ENCODE assay signal across 21 cellular contexts in the genomic region with DNA sequence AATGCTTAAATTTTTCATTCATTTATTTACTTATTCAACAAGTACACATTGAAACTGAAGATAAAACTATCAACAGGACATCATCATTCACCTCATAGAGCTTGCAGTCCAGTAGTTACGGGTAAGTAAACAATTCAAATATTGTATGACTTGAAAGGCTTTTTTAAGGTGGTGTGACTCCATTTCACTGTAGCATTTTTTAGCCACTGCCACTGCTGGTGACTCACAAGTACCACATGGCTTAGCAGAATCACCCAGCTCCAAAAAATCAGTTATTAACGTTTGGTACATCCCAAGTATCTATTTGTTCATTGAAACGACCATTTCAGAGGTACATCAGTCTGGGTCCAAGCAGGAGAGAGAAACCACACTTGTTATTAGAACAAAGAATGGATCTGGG.
A peak's percentile ranks its signal among the peaks of the same experiment; 100 is the strongest.
DNase-seq lines count a peak whose midpoint lies in the region; FAIRE-seq and TF ChIP-seq lines count a peak whose summit lies in the region.
"Had no signal": no experiment of that assay in that cellular context is flagged by ENCODE, and none has a peak within 500 bp of the region (broad histone marks: within the 10 kb centered on the region; RNA-seq: fewer than 3 reads in every experiment).

No MANE protein-coding gene starts in this region.

- no peak overlapping the region for H2AFZ ChIP-seq in fibroblast of lung (ENCODE audit: low read length)

- no peaks in the 10 kb centered on the region for H3K79me2 ChIP-seq in fibroblast of lung (ENCODE audit: control insufficient read depth, insufficient read depth, low read length)

- H3K36me3 ChIP-seq in SJSA1: no peaks in the 10 kb centered on the region
- H3K36me3 ChIP-seq in fibroblast of lung (ENCODE audit: control insufficient read depth, insufficient read depth, low read length): no peaks in the 10 kb centered on the region
- no peaks in the 10 kb centered on the region for H3K36me3 ChIP-seq in skeletal muscle satellite cell (ENCODE audit: insufficient read depth, low read length)
- no peaks in the 10 kb centered on the region for H3K36me3 ChIP-seq in MG63
- H3K36me3 ChIP-seq in colonic mucosa: no peaks in the 10 kb centered on the region
- H3K36me3 ChIP-seq: BLaER1, heart left ventricle, Peyer's patch, right lobe of liver had no signal

- H3K4me3 ChIP-seq in SJSA1 (no peak overlapping the region), fibroblast of lung (replicated peaks in 1 of 4; ENCODE audit: control extremely low read depth in 1 of 4, insufficient read depth in 1 of 4, low read depth in 3 of 4, low read length in 4 of 4) (no peak overlapping the region), skeletal muscle satellite cell (ENCODE audit: low read length) (peak overlapping the region; percentile 16), coronary artery (no peak overlapping the region), MG63 (no peak overlapping the region), colonic mucosa (no peak overlapping the region)
- H3K4me3 ChIP-seq: BLaER1, heart left ventricle, Peyer's patch, right lobe of liver had no signal

- H3K27ac ChIP-seq in SJSA1 (peak overlapping the region; percentile 88), fibroblast of lung (ENCODE audit: insufficient read depth, low read length) (no peak overlapping the region), coronary artery (no peak overlapping the region), colonic mucosa (no peak overlapping the region)
- H3K27ac ChIP-seq: BLaER1, Peyer's patch, right lobe of liver, VCaP had no signal

- no peak for TF ChIP-seq POLR2A in H54 (IDR thresholded peaks at IDR 0.05; ENCODE audit: low read depth, low read length)

- H3K4me1 ChIP-seq in SJSA1 (replicated peaks) (peaks cover 35% of the 10 kb centered on the region), fibroblast of lung (ENCODE audit: control insufficient read depth, extremely low read depth, insufficient read depth, low read length) (peaks cover 4% of the 10 kb centered on the region), skeletal muscle satellite cell (ENCODE audit: control insufficient read depth, insufficient read depth, low read length) (peaks cover 26% of the 10 kb centered on the region), colonic mucosa (no peaks in the 10 kb centered on the region)
- H3K4me1 ChIP-seq: BLaER1, heart left ventricle, Peyer's patch, right lobe of liver had no signal

- TF ChIP-seq CTCF in fibroblast of lung (conservative IDR thresholded peaks at IDR 0.05 in 1 of 2, IDR thresholded peaks at IDR 0.05 in 1 of 2; ENCODE audit: low read depth in 1 of 2, low read length in 2 of 2): no peak
- no peak for TF ChIP-seq CTCF in coronary artery (IDR thresholded peaks at IDR 0.05)
- no peak for TF ChIP-seq CTCF in colonic mucosa (IDR thresholded peaks at IDR 0.05)

- intact Hi-C loops in colonic mucosa (cut with DNase I): no loop called here

- DNase-seq in H54 (ENCODE audit: insufficient read length, low spot score) (no peak), SJSA1 (ENCODE audit: low read depth in 1 of 2, low spot score in 2 of 2) (no peak), fibroblast of lung (ENCODE audit: low read depth in 2 of 2) (peak; percentile 40 to 72), coronary artery (ENCODE audit: low spot score) (no peak), MG63 (no peak), colonic mucosa (no peak)
- DNase-seq: activated CD8-positive, alpha-beta T cell treated with anti-CD3 and anti-CD28 coated beads, Interleukin-2, amount 10 ng/mL, durations not matched to agents 7 days and 5 days; DMS 273 treated with DMSO at 0.1 percent for 48 hours; H7; heart left ventricle; NCI-H1105 treated with DMSO at 0.1 percent for 48 hours; NCI-H774; occipital lobe; Peyer's patch; right lobe of liver; stimulated activated CD4-positive, alpha-beta T cell treated with anti-CD3 and anti-CD28 coated beads, Interleukin-2, amount 100 ng/mL, for 24 hours; substantia nigra; T-helper 1 cell had no signal

- H3K27me3 ChIP-seq in SJSA1 (replicated peaks) (no peaks in the 10 kb centered on the region), fibroblast of lung (ENCODE audit: control insufficient read depth, insufficient read depth, low read length) (no peaks in the 10 kb centered on the region), skeletal muscle satellite cell (ENCODE audit: control insufficient read depth, insufficient read depth, low read length) (no peaks in the 10 kb centered on the region), MG63 (no peaks in the 10 kb centered on the region), colonic mucosa (no peaks in the 10 kb centered on the region)
- H3K27me3 ChIP-seq: BLaER1, heart left ventricle, Peyer's patch, right lobe of liver had no signal

- no peaks in the 10 kb centered on the region for H3K9me3 ChIP-seq in SJSA1 (replicated peaks)
- no peaks in the 10 kb centered on the region for H3K9me3 ChIP-seq in fibroblast of lung (ENCODE audit: control insufficient read depth, insufficient read depth, low read depth, low read length)
- H3K9me3 ChIP-seq in skeletal muscle satellite cell (replicated peaks; ENCODE audit: low read length): no peaks in the 10 kb centered on the region
- no peaks in the 10 kb centered on the region for H3K9me3 ChIP-seq in MG63
- H3K9me3 ChIP-seq in colonic mucosa: no peaks in the 10 kb centered on the region
- H3K9me3 ChIP-seq: BLaER1, heart left ventricle, Peyer's patch, right lobe of liver had no signal

- no peak overlapping the region for H3K4me2 ChIP-seq in fibroblast of lung (ENCODE audit: extremely low read depth, insufficient read depth, low read length)
- peak overlapping the region; percentile 49 for H3K4me2 ChIP-seq in skeletal muscle satellite cell (ENCODE audit: low read length)
- H3K4me2 ChIP-seq: BLaER1 had no signal

- FAIRE-seq in H54 (lab: Jason Lieb, UNC): peak; percentile 84

- no peaks in the 10 kb centered on the region for H4K20me1 ChIP-seq in fibroblast of lung (ENCODE audit: control insufficient read depth, extremely low read depth, insufficient read depth, low read length)
- H4K20me1 ChIP-seq: BLaER1 had no signal

- H3K9ac ChIP-seq in fibroblast of lung (ENCODE audit: insufficient read depth, low read length): no peak overlapping the region
- peak overlapping the region; percentile 26 for H3K9ac ChIP-seq in skeletal muscle satellite cell (ENCODE audit: low read depth, low read length)
- H3K9ac ChIP-seq in colonic mucosa (ENCODE audit: low read depth in 2 of 2, low read length in 2 of 2): no peak overlapping the region
- H3K9ac ChIP-seq: BLaER1 had no signal

Comparison
In these comparisons a context has a peak if more than half of its experiments do, and no peak if none do; other contexts are left out.
1. DNase-seq: peak in fibroblast of lung (2 of 2); none in H54 (single experiment), SJSA1 (0 of 2), coronary artery (single experiment), MG63 (single experiment) and colonic mucosa (single experiment).